ENCODE assay signal across 8 cellular contexts in genomic region chr20:46512943-46513844, GRCh38. TPM values are rescaled to one million over a fixed set of nuclear protein-coding genes. Genes with fewer than 3 reads are reported as not detected.
DNase-seq lines count a peak whose midpoint lies in the region; ATAC-seq and TF ChIP-seq lines count a peak whose summit lies in the region.

Gene ZNF334, minus strand, starts transcription at chr20:46513559. Its CDS starts 1,457 bp downstream, at chr20:46512102.

- peak within 1 kb of the TSS; percentile 93 for H3K4me2 ChIP-seq in GM23338

- H3K9me3 Mint-ChIP-seq in CD4-positive, alpha-beta memory T cell, result no peaks in the 10 kb centered on the region
- H3K9me3 Mint-ChIP-seq in GM23338 (peaks cover 15% of the 10 kb centered on the region), progenitor cell of endocrine pancreas (ENCODE audit: low read depth) (peaks cover 21% of the 10 kb centered on the region)

- H3K27me3 ChIP-seq in CD4-positive, alpha-beta memory T cell (ENCODE audit: insufficient read depth, low read length), result no peaks in the 10 kb centered on the region
- H3K27me3 ChIP-seq in GM23338 (ENCODE audit: insufficient read depth), result 0 out of 2 replicates have a peak, but pooled peaks cover 4% of the 10 kb centered on the region
- H3K27me3 ChIP-seq in adipocyte (replicated peaks; ENCODE audit: control insufficient read depth, insufficient read depth, low read length), result peaks cover 9% of the 10 kb centered on the region

- H3K4me1 Mint-ChIP-seq in CD4-positive, alpha-beta memory T cell, result peaks cover 0 to 6% (median under 1%) of the 10 kb centered on the region in 4 donors
- H3K4me1 Mint-ChIP-seq in GM23338, result no peaks in the 10 kb centered on the region; the same call in 2 of the 3 replicates
- peaks cover 3% of the 10 kb centered on the region for H3K4me1 Mint-ChIP-seq in progenitor cell of endocrine pancreas (ENCODE audit: low read depth)

- intact Hi-C loops in CD4-positive, alpha-beta memory T cell (cut with micrococcal nuclease), result no loop called here

- POLR2A ChIA-PET in CD4-positive, alpha-beta memory T cell (lab: Charles Lee; ENCODE audit: partially characterized antibody), result no interaction called here

- H3K4me3 ChIP-seq in CD4-positive, alpha-beta memory T cell (ENCODE audit: low read length in 2 of 2), result peak within 1 kb of the TSS in 1 of 2 donors; percentile 27
- H3K4me3 ChIP-seq in GM23338 (peak within 1 kb of the TSS; percentile 93), adipocyte (ENCODE audit: low read length) (peak within 1 kb of the TSS; percentile 92)

- peak within 1 kb of the TSS; percentile 57 to 77 (median 74) for H3K4me3 Mint-ChIP-seq in CD4-positive, alpha-beta memory T cell
- H3K4me3 Mint-ChIP-seq in GM23338, result peak within 1 kb of the TSS; percentile 94
- H3K4me3 Mint-ChIP-seq in progenitor cell of endocrine pancreas (ENCODE audit: low read depth), result peak within 1 kb of the TSS; percentile 94

- peak within 1 kb of the TSS; percentile 82 for H3K9ac ChIP-seq in adipocyte (ENCODE audit: low read length)

- H3K27me3 Mint-ChIP-seq in CD4-positive, alpha-beta memory T cell, result peaks cover 25 to 41% of the 10 kb centered on the region in 2 donors
- H3K27me3 Mint-ChIP-seq in GM23338 (ENCODE audit: insufficient read depth, low read depth, poor library complexity) (peaks cover 6% of the 10 kb centered on the region), progenitor cell of endocrine pancreas (peaks cover 18% of the 10 kb centered on the region)

- H3K36me3 ChIP-seq in CD4-positive, alpha-beta memory T cell (ENCODE audit: insufficient read depth, low read length), result no peaks in the 10 kb centered on the region
- H3K36me3 ChIP-seq in GM23338 (ENCODE audit: insufficient read depth) (no peaks in the 10 kb centered on the region; the same call in 1 of the 2 replicates), adipocyte (ENCODE audit: control insufficient read depth, insufficient read depth, low read length, severe bottlenecking) (no peaks in the 10 kb centered on the region)

- H3K9me3 ChIP-seq in CD4-positive, alpha-beta memory T cell (ENCODE audit: control insufficient read depth in 1 of 2, low read length in 2 of 2), result no peaks in the 10 kb centered on the region
- H3K9me3 ChIP-seq in adipocyte (ENCODE audit: control insufficient read depth, low read length), result no peaks in the 10 kb centered on the region

- ATAC-seq in GM23338, result peak; percentile 99
- no peak for ATAC-seq in GM21737 (IDR thresholded peaks at IDR 0.05; ENCODE audit: unreplicated experiment)
- ATAC-seq in GM21528 (IDR thresholded peaks at IDR 0.05; ENCODE audit: low FRiP score, unreplicated experiment), result no peak

- no peak for DNase-seq in CD4-positive, alpha-beta memory T cell
- peak; percentile 96 for DNase-seq in GM23338 (ENCODE audit: low spot score)
- peak; percentile 89 for DNase-seq in NCI-H510A treated with DMSO at 0.1 percent for 48 hours (lab: John Stamatoyannopoulos, UW)
- DNase-seq in adipocyte (ENCODE audit: low read depth), result peak; percentile 76
- peak in 43 of 51 donors; percentile 7 to 81 (median 48) for DNase-seq in hypothalamus (lab: John Stamatoyannopoulos, UW)
- peak; percentile 56 for DNase-seq in progenitor cell of endocrine pancreas (ENCODE audit: low spot score, unreplicated experiment)

- 0 out of 2 replicates have a peak, but pooled peaks cover 3% of the 10 kb centered on the region for H3F3A ChIP-seq in GM23338 (replicated peaks; ENCODE audit: low read depth)

- H2AFZ ChIP-seq in GM23338, result peak within 1 kb of the TSS; percentile 77; the same call in 1 of the 2 replicates

- TF ChIP-seq CTCF in GM23338 (conservative IDR thresholded peaks at IDR 0.05; ENCODE audit: low read depth in 2 of 2), result no peak
- no peak for TF ChIP-seq CTCF in progenitor cell of endocrine pancreas (IDR thresholded peaks at IDR 0.05; ENCODE audit: unreplicated experiment)

- H3K4me1 ChIP-seq in CD4-positive, alpha-beta memory T cell (ENCODE audit: insufficient read depth, low read length), result no peaks in the 10 kb centered on the region
- H3K4me1 ChIP-seq in GM23338 (ENCODE audit: insufficient read depth), result peaks cover 6% of the 10 kb centered on the region; the same call in 1 of the 2 replicates
- peaks cover 5% of the 10 kb centered on the region for H3K4me1 ChIP-seq in adipocyte (ENCODE audit: control insufficient read depth, insufficient read depth, low read length)

- H4K20me1 ChIP-seq in GM23338 (replicated peaks; ENCODE audit: insufficient read depth), result no peaks in the 10 kb centered on the region; the same call in 1 of the 2 replicates

- H3K27ac Mint-ChIP-seq in CD4-positive, alpha-beta memory T cell, result no peak within 1 kb of the TSS
- peak within 1 kb of the TSS; percentile 90 for H3K27ac Mint-ChIP-seq in GM23338
- peak within 1 kb of the TSS; percentile 96 for H3K27ac Mint-ChIP-seq in progenitor cell of endocrine pancreas

- H3K79me2 ChIP-seq in GM23338 (replicated peaks; ENCODE audit: insufficient read depth), result peaks cover 12% of the 10 kb centered on the region

- CTCF ChIA-PET in CD4-positive, alpha-beta memory T cell (lab: Charles Lee; ENCODE audit: partially characterized antibody), result interaction anchor here (1.0 kb wide), 1 partner anchor 11 kb away, joined by 3 read pairs; no protein-coding TSS in a partner anchor

- no peak within 1 kb of the TSS for H3K27ac ChIP-seq in CD4-positive, alpha-beta memory T cell (ENCODE audit: low read depth, low read length)
- H3K27ac ChIP-seq in GM23338 (ENCODE audit: low read depth), result peak within 1 kb of the TSS; percentile 45; the same call in 1 of the 2 replicates

- no peaks in the 10 kb centered on the region for H3K36me3 Mint-ChIP-seq in CD4-positive, alpha-beta memory T cell
- H3K36me3 Mint-ChIP-seq in GM23338 (ENCODE audit: low read depth) (peaks cover 39% of the 10 kb centered on the region), progenitor cell of endocrine pancreas (ENCODE audit: insufficient read depth) (peaks cover 37% of the 10 kb centered on the region)

- H3K9me2 ChIP-seq in GM23338 (ENCODE audit: insufficient read depth), result peaks cover 7% of the 10 kb centered on the region

TF ChIP-seq in GM23338, 12 proteins besides CTCF, POLR2A, EP300 and RAD21:
- TF ChIP-seq STAT1 (IDR thresholded peaks at IDR 0.05; ENCODE audit: unreplicated experiment), result no peak
- TF ChIP-seq POLR2AphosphoS5 (IDR thresholded peaks at IDR 0.05; ENCODE audit: low read depth), result peak; percentile 98
- TF ChIP-seq ETS1 (IDR thresholded peaks at IDR 0.05), result peak; percentile 76
- no peak for TF ChIP-seq ZNF114 (CRISPR knock-in tag; IDR thresholded peaks at IDR 0.05)

RNA-seq across cellular contexts. Expression of gene ZNF334, which starts in this region (rescaled TPM):
- total RNA-seq in CD4-positive, alpha-beta memory T cell, result under 1 TPM in 1 of 2 experiments, not detected in 1; 0.14 TPM
- not detected for polyA plus RNA-seq in CD4-positive, alpha-beta memory T cell
- 15.2 and 19.1 TPM in 2 replicates for total RNA-seq in GM23338 (2014; rRNA removed; shearing (Covaris generic))
- 7.9 and 12.4 TPM in 2 replicates for polyA plus RNA-seq in GM23338 (2016; fragmentation: Nextera tagmentation; extraction: Ambion mirVana)
- total RNA-seq in progenitor cell of endocrine pancreas, result 38.0 and 38.7 TPM in 2 replicates

Comparison
In these comparisons a context has a peak if more than half of its experiments do, and no peak if none do; other contexts are left out.
1. RNA of gene ZNF334 (total RNA-seq): 38.0 to 38.7 TPM in progenitor cell of endocrine pancreas and 15.2 to 19.1 TPM in GM23338; 0.14 TPM in CD4-positive, alpha-beta memory T cell; every median in the first group is over 10 times any median in the second.
2. DNase-seq: peak in GM23338 (single experiment), NCI-H510A treated with DMSO at 0.1 percent for 48 hours (single experiment), adipocyte (single experiment), hypothalamus (43 of 51) and progenitor cell of endocrine pancreas (single experiment); none in CD4-positive, alpha-beta memory T cell (0 of 5).
3. H3K27ac Mint-ChIP-seq: peak in GM23338 (single experiment) and progenitor cell of endocrine pancreas (single experiment); none in CD4-positive, alpha-beta memory T cell (0 of 7).
4. Peak in every context shown above with its lines, with median percentiles within 50 percentile points of each other: H3K4me3 Mint-ChIP-seq.